ENCODE assay signal across 22 cellular contexts in the genomic region with DNA sequence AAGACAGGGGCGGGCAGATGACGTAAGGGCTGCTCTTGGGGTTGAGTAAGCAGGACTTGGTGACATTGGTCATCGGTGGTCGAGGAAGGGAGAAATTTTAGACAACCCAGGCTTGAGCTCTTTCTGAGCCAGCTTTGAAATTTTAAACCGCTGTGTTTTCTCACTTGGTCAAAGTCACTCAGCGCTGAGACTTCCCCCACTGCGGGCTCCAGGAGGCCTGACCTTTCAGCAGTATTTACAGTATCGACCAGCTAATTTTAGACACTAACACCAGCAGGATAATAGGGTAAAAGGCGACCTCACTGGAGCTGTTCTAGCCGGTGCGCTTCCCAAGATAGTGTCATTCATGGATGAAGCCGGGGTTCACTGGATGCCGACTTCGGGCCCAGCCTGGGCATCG. TPM values are rescaled to one million over a fixed set of nuclear protein-coding genes. Genes with fewer than 3 reads are reported as not detected.
A peak's percentile ranks its signal among the peaks of the same experiment; 100 is the strongest.
DNase-seq lines count a peak whose midpoint lies in the region; ATAC-seq and TF ChIP-seq lines count a peak whose summit lies in the region.
"Had no signal": no experiment of that assay in that cellular context is flagged by ENCODE, and none has a peak within 500 bp of the region (broad histone marks: within the 10 kb centered on the region; RNA-seq: fewer than 3 reads in every experiment).

No MANE protein-coding gene starts in this region.

- DNase-seq in G401 (ENCODE audit: low spot score) (peak; percentile 24), HuH-7.5 (ENCODE audit: low spot score) (peak; percentile 33), heart right ventricle (no peak), mesenteric fat pad (ENCODE audit: low spot score) (peak; percentile 41), DMS53 (lab: John Stamatoyannopoulos, UW) (no peak), RPMI8226 (no peak), COR-L47 (lab: John Stamatoyannopoulos, UW) (no peak), globus pallidus (ENCODE audit: low spot score) (no peak)
- DNase-seq: Caco-2; CD4-positive, alpha-beta T cell; GM23248; HCEC 1CT; IMR-90; NCI-H1092 treated with DMSO at 0.1 percent for 48 hours; NCI-H1436 treated with DMSO at 0.1 percent for 48 hours; NCI-H2029 treated with DMSO at 0.1 percent for 48 hours; NCI-H526 treated with DMSO at 0.1 percent for 48 hours; OCI-M1 had no signal

- H3K27me3 ChIP-seq in heart right ventricle = peaks cover 0 to 6% (median 0%) of the 10 kb centered on the region in 7 donors
- H3K27me3 ChIP-seq: BLaER1 had no signal

- ATAC-seq in heart right ventricle = peak in 7 of 8 donors; percentile 38 to 88 (median 81)

- no peak overlapping the region for H3K4me3 ChIP-seq in heart right ventricle
- H3K4me3 ChIP-seq: BLaER1, GM23248 had no signal

- WGBS in heart right ventricle, 2 donors = 56 to 59% methylated on average over 15 of the region's 15 CpGs

- intact Hi-C loops in heart right ventricle (cut with DNase I) = loop anchor here in 1 of 10 donors (10.0 kb wide), 1 partner anchor 446 kb away; no protein-coding TSS in a partner anchor

- H3K4me1 ChIP-seq in heart right ventricle = peaks cover 0 to 4% (median 0%) of the 10 kb centered on the region in 9 donors
- H3K4me1 ChIP-seq: BLaER1, Caco-2 had no signal

- H3K27ac ChIP-seq in heart right ventricle = no peak overlapping the region
- H3K27ac ChIP-seq: BLaER1, GM23248, HL-60, KMS-11 had no signal

- no peak for TF ChIP-seq CTCF in heart right ventricle (IDR thresholded peaks at IDR 0.05)

- H3K36me3 ChIP-seq in heart right ventricle = no peaks in the 10 kb centered on the region
- H3K36me3 ChIP-seq: BLaER1 had no signal

- no peaks in the 10 kb centered on the region for H3K9me3 ChIP-seq in heart right ventricle
- H3K9me3 ChIP-seq: BLaER1, Caco-2 had no signal

- in situ Hi-C loops in G401 (cut with HindIII; ENCODE audit: low sequenced_read_pairs) = no loop called here

RNA-seq across cellular contexts. Expression of a gene that starts 29.7 kb away (rescaled TPM):
- 0.06 TPM in 1 of 2 replicates, not detected in the other for total RNA-seq in G401 (2014; rRNA removed; shearing (Covaris generic))
- total RNA-seq in heart right ventricle (10 to 100 TPM in 1 of 10 donors, 1 to 10 TPM in 9; 3.4 to 13.8 (median 4.2) TPM), mesenteric fat pad (3.9 TPM)
- polyA plus RNA-seq in heart right ventricle = 1 to 10 TPM; 2.5 to 3.9 TPM
- total RNA-seq: Caco-2; CD4-positive, alpha-beta T cell; HT-29; IMR-90 had no signal
- polyA plus RNA-seq: GM23248 had no signal

Comparison
In these comparisons a context has a peak if more than half of its experiments do, and no peak if none do; other contexts are left out.
1. DNase-seq: peak in G401 (single experiment), HuH-7.5 (single experiment) and mesenteric fat pad (single experiment); none in heart right ventricle (0 of 2), DMS53 (single experiment), RPMI8226 (single experiment), COR-L47 (single experiment) and globus pallidus (single experiment).